Comparison of ENCODE assay signal across 14 cellular contexts in the genomic region with DNA sequence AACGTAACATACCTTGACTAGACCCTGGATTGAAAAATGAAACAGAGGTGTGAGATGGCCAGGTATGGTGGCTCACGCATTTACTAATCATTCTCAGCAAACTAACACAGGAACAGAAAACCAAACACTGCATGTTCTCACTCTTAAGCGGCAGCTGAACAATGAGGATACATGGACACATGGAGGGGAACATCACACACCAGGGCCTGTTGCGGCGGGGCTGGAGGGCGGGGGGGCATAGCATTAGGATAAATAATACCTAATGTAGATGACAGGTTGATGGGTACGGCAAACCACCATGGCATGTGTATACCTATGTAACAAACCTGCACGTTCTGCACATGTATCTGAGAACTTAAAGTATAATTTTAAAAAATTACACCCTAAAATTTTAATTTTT.
"Had no signal": no experiment of that assay in that cellular context is flagged by ENCODE, and none has a peak within 500 bp of the region (broad histone marks: within the 10 kb centered on the region; RNA-seq: fewer than 3 reads in every experiment).

No MANE protein-coding gene starts in this region.

- H3K9me3 Mint-ChIP-seq: activated T-helper 17 cell treated with anti-CD3 and anti-CD28 coated beads, Interleukin-2, amount 50 U/mL, for 72 hours; stimulated activated naive CD8-positive, alpha-beta T cell treated with anti-CD3 and anti-CD28 coated beads, Interleukin-15, Interleukin-2, amounts not matched to agents 100 ng/mL and 50 ng/mL, for 24 hours had no signal

- H3K4me3 ChIP-seq: lower lobe of right lung, sigmoid colon, spleen, testis, upper lobe of left lung had no signal

- ATAC-seq: activated CD4-positive, alpha-beta T cell treated with anti-CD3 and anti-CD28 coated beads for 36 hours; activated T-helper 17 cell treated with anti-CD3 and anti-CD28 coated beads, Interleukin-2, amount 50 U/mL, for 72 hours; esophagus mucosa; left colon; lower lobe of right lung; SK-N-SH treated with all-trans-retinoic acid at 6 μM for 48 hours had no signal

- DNase-seq: activated CD4-positive, alpha-beta T cell treated with anti-CD3 and anti-CD28 coated beads for 36 hours; activated CD8-positive, alpha-beta memory T cell treated with anti-CD3 and anti-CD28 coated beads for 24 hours; activated naive CD4-positive, alpha-beta T cell treated with Interleukin-2 at 50 U/mL for 16 hours; left colon; lower lobe of right lung; sigmoid colon; spleen; testis had no signal

- H3K27ac ChIP-seq: lower lobe of right lung, sigmoid colon, spleen, testis, upper lobe of left lung had no signal

- H3K36me3 ChIP-seq: lower lobe of right lung, sigmoid colon, upper lobe of left lung had no signal

- H3K27me3 Mint-ChIP-seq: activated CD4-positive, alpha-beta T cell treated with anti-CD3 and anti-CD28 coated beads for 36 hours; activated T-helper 17 cell treated with anti-CD3 and anti-CD28 coated beads, Interleukin-2, amount 50 U/mL, for 72 hours; stimulated activated naive CD8-positive, alpha-beta T cell treated with anti-CD3 and anti-CD28 coated beads, Interleukin-15, Interleukin-2, amounts not matched to agents 100 ng/mL and 50 ng/mL, for 24 hours had no signal

- H3K27me3 ChIP-seq: sigmoid colon, spleen, testis, upper lobe of left lung had no signal

- H3K27ac Mint-ChIP-seq: activated T-helper 17 cell treated with anti-CD3 and anti-CD28 coated beads, Interleukin-2, amount 50 U/mL, for 72 hours; stimulated activated naive CD8-positive, alpha-beta T cell treated with anti-CD3 and anti-CD28 coated beads, Interleukin-15, Interleukin-2, amounts not matched to agents 100 ng/mL and 50 ng/mL, for 24 hours; T-helper 1 cell treated with Interleukin-12 subunit alpha and Interleukin-12 subunit beta and Interleukin-4 antibody, amounts not matched to agents 30 μg/mL and 1 μg/mL, for 36 hours had no signal

- H3K9me3 ChIP-seq: lower lobe of right lung, sigmoid colon, spleen, testis, upper lobe of left lung had no signal

- H3K4me1 ChIP-seq: lower lobe of right lung, testis had no signal

- H3K4me3 Mint-ChIP-seq: activated CD4-positive, alpha-beta T cell treated with anti-CD3 and anti-CD28 coated beads for 36 hours; activated T-helper 17 cell treated with anti-CD3 and anti-CD28 coated beads, Interleukin-2, amount 50 U/mL, for 72 hours; stimulated activated naive CD8-positive, alpha-beta T cell treated with anti-CD3 and anti-CD28 coated beads, Interleukin-15, Interleukin-2, amounts not matched to agents 100 ng/mL and 50 ng/mL, for 24 hours; T-helper 1 cell treated with Interleukin-12 subunit alpha and Interleukin-12 subunit beta and Interleukin-4 antibody, amounts not matched to agents 30 μg/mL and 1 μg/mL, for 36 hours had no signal
